In the genomic region with DNA sequence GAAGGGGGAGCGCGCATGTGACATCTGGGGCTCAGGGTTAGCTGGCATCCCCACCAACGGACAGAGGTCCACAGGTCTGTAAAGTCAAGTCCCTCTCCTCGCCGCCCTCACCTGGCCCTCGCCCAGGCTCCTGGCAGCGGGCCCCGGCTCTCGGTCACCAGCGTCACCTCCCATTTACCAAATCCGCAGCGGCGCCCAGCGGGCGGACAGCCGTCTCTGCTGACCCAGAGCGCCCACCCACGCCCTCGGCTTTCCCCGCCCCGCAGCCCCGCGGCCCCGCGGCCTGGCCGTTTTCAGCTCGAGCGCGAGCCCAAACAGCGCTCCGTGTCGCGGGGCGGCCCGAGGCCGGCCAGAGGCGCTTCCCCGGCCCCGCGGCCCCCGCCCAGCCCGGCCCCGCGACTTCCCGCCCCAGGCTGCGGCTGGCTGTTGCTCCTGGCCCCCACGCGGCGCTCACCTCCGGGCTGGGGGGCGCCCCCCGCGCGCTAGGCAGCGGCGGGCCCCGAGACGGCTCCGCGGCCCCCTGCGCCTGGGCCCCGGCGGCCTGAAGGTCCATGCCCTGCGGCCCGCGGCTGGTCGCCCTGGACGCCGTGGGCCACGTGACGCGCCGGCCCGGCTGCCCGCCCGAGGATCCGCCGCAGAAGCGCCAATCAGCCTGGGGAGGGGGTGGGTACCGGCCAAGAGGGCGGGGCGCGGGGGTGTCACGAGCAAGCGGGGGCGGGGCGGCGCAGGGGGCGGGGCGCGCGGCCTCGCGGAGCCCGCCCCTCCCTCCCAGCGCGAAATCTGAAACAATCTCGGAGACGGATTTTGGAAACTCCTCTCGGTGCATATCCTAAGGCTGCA, we compare ENCODE assay signal across 8 cellular contexts. TPM values are rescaled to one million over a fixed set of nuclear protein-coding genes. Genes with fewer than 3 reads are reported as not detected.
DNase-seq lines count a peak whose midpoint lies in the region; ATAC-seq and TF ChIP-seq lines count a peak whose summit lies in the region.

COPRS (minus strand) TSS at position 598 of the 840 bp plus-strand sequence; CDS start at position 553, 45 bp downstream.

- peak within 1 kb of the TSS; percentile 71 for H2AFZ ChIP-seq in parathyroid adenoma

- peak; percentile 100 for DNase-seq in D341Med (ENCODE audit: low spot score)
- DNase-seq in MV-4-11 (lab: John Stamatoyannopoulos, UW): peak; percentile 54
- peak; percentile 76 for DNase-seq in T follicular helper cell (ENCODE audit: low read depth)
- DNase-seq in activated naive CD8-positive, alpha-beta T cell treated with anti-CD3 and anti-CD28 coated beads, Interleukin-2, amount 50 U/mL, for 16 hours (ENCODE audit: low read depth, low spot score): peak; percentile 52
- peak; percentile 91 for DNase-seq in Right ventricle myocardium superior
- DNase-seq in thyroid gland: peak; percentile 94 to 95

- 0% methylated on average over 3 of the region's 100 CpGs; no CpG with 5 or more reads in 1 of the 2 donors for WGBS in thyroid gland, 2 donors

- no peak within 1 kb of the TSS for H3K9ac ChIP-seq in parathyroid adenoma

- TF ChIP-seq CTCF in parathyroid adenoma (IDR thresholded peaks at IDR 0.05) (no peak), thyroid gland (IDR thresholded peaks at IDR 0.05) (peak in 2 of 6 experiments; percentile 19 to 23)

- TF ChIP-seq POLR2A in thyroid gland (IDR thresholded peaks at IDR 0.05): peak; percentile 65 to 86

- H3K27me3 ChIP-seq in parathyroid adenoma (ENCODE audit: control insufficient read depth, insufficient read depth, low read length): no peaks in the 10 kb centered on the region
- no peaks in the 10 kb centered on the region for H3K27me3 ChIP-seq in thyroid gland

- peaks cover 5% of the 10 kb centered on the region for H3K4me1 ChIP-seq in parathyroid adenoma
- peaks cover 12 to 16% of the 10 kb centered on the region in 2 donors for H3K4me1 ChIP-seq in thyroid gland

- H3K27ac ChIP-seq in parathyroid adenoma (peak within 1 kb of the TSS; percentile 15), thyroid gland (peak within 1 kb of the TSS; percentile 51 to 85 (median 73))

- H3K9me3 ChIP-seq in parathyroid adenoma (ENCODE audit: control insufficient read depth, low read length) (no peaks in the 10 kb centered on the region), thyroid gland (no peaks in the 10 kb centered on the region)

- intact Hi-C loops in Right ventricle myocardium superior (cut with DNase I): no loop called here
- intact Hi-C loops in thyroid gland (cut with DNase I): no loop called here

- ATAC-seq in GM21825 (IDR thresholded peaks at IDR 0.05; ENCODE audit: unreplicated experiment) (peak; percentile 63), Right ventricle myocardium superior (ENCODE audit: poor library complexity) (peak; percentile 89)

- H3K4me2 ChIP-seq in parathyroid adenoma (ENCODE audit: low read length): peak within 1 kb of the TSS; percentile 94

- H3K4me3 ChIP-seq in parathyroid adenoma (ENCODE audit: low read depth, low read length) (peak within 1 kb of the TSS; percentile 74), thyroid gland (replicated peaks in 1 of 3) (peak within 1 kb of the TSS in 2 of 3 donors; percentile 30 to 57)

- no peaks in the 10 kb centered on the region for H3K36me3 ChIP-seq in parathyroid adenoma (ENCODE audit: control insufficient read depth, insufficient read depth, low read length)
- H3K36me3 ChIP-seq in thyroid gland: peaks cover 17 to 18% of the 10 kb centered on the region in 2 donors

- no peaks in the 10 kb centered on the region for H3K79me2 ChIP-seq in parathyroid adenoma

RNA-seq across cellular contexts. Expression of gene COPRS, which starts in this region (rescaled TPM):
- 56.0 TPM for total RNA-seq in Right ventricle myocardium superior
- 100 to 1,000 TPM; 114 to 143 (median 128) TPM for total RNA-seq in thyroid gland

Comparison
In these comparisons a context has a peak if more than half of its experiments do, and no peak if none do; other contexts are left out.
1. Peak in every context shown above with its lines: DNase-seq, ATAC-seq, H3K4me3 ChIP-seq and H3K27ac ChIP-seq.